ENCODE assay signal across 8 cellular contexts in genomic region chr12:28191690-28192089, GRCh38. TPM values are rescaled to one million over a fixed set of nuclear protein-coding genes. Genes with fewer than 3 reads are reported as not detected.
A peak's percentile ranks its signal among the peaks of the same experiment; 100 is the strongest.
DNase-seq lines count a peak whose midpoint lies in the region; ATAC-seq, FAIRE-seq and TF ChIP-seq lines count a peak whose summit lies in the region.

No MANE protein-coding gene starts in this region.

- H3K9ac ChIP-seq in astrocyte (ENCODE audit: low read length) (peak overlapping the region; percentile 98), kidney (ENCODE audit: low read length in 2 of 2) (peak overlapping the region in 1 of 2 donors; percentile 97)

- H2AFZ ChIP-seq in astrocyte (ENCODE audit: low read depth, low read length), result peak overlapping the region; percentile 89

- H3K27me3 ChIP-seq in CD4-positive, alpha-beta memory T cell (ENCODE audit: insufficient read depth, low read length), result no peaks in the 10 kb centered on the region
- H3K27me3 ChIP-seq in astrocyte (ENCODE audit: insufficient read depth, low read length) (no peaks in the 10 kb centered on the region), thymus (ENCODE audit: control insufficient read depth, insufficient read depth) (no peaks in the 10 kb centered on the region)

- peaks cover 0 to 11% (median 0%) of the 10 kb centered on the region in 8 donors for H3K9me3 Mint-ChIP-seq in CD4-positive, alpha-beta memory T cell
- no peaks in the 10 kb centered on the region for H3K9me3 Mint-ChIP-seq in astrocyte (ENCODE audit: unreplicated experiment)

- peak; percentile 41 to 77 (median 55) for DNase-seq in CD4-positive, alpha-beta memory T cell
- peak; percentile 20 for DNase-seq in LoVo (ENCODE audit: low spot score)
- DNase-seq in astrocyte (ENCODE audit: low read depth), result peak; percentile 4
- DNase-seq in kidney, result no peak
- DNase-seq in NCI-H128 (lab: John Stamatoyannopoulos, UW; ENCODE audit: unreplicated experiment), result no peak

- H4K20me1 ChIP-seq in astrocyte (ENCODE audit: insufficient read depth, low read length), result no peaks in the 10 kb centered on the region

- H3K4me3 Mint-ChIP-seq in CD4-positive, alpha-beta memory T cell, result peak overlapping the region; percentile 88 to 99 (median 96)
- H3K4me3 Mint-ChIP-seq in astrocyte (ENCODE audit: unreplicated experiment), result peak overlapping the region; percentile 90

- peaks cover 34% of the 10 kb centered on the region for H3K4me1 ChIP-seq in CD4-positive, alpha-beta memory T cell (ENCODE audit: insufficient read depth, low read length)
- peaks cover 10% of the 10 kb centered on the region for H3K4me1 ChIP-seq in astrocyte (ENCODE audit: insufficient read depth, low read length)
- H3K4me1 ChIP-seq in kidney (ENCODE audit: control insufficient read depth in 1 of 2, insufficient read depth in 1 of 2, low read depth in 1 of 2, low read length in 2 of 2), result peaks cover 3 to 5% of the 10 kb centered on the region in 2 donors
- H3K4me1 ChIP-seq in thymus (ENCODE audit: control insufficient read depth, insufficient read depth, low read length), result peaks cover 6% of the 10 kb centered on the region

- H3K4me2 ChIP-seq in astrocyte (ENCODE audit: low read length), result peak overlapping the region; percentile 97

- no peaks in the 10 kb centered on the region for H3K9me3 ChIP-seq in CD4-positive, alpha-beta memory T cell (ENCODE audit: control insufficient read depth in 1 of 2, low read length in 2 of 2)
- H3K9me3 ChIP-seq in astrocyte (ENCODE audit: insufficient read depth, low read depth, low read length) (no peaks in the 10 kb centered on the region), kidney (ENCODE audit: control insufficient read depth in 1 of 2, low read length in 2 of 2) (no peaks in the 10 kb centered on the region), thymus (ENCODE audit: control insufficient read depth) (no peaks in the 10 kb centered on the region)

- POLR2A ChIA-PET in CD4-positive, alpha-beta memory T cell (lab: Charles Lee; ENCODE audit: partially characterized antibody), result interaction anchor here (0.8 to 3.5 kb wide), 9 partner anchors 12 to 1358 kb away, joined by 3 to 27 read pairs (median 5); partner anchors contain the start of genes ITPR2, KLHL42, MANSC4 and PPFIBP1

- peak overlapping the region; percentile 98 to 100 (median 100) for H3K27ac Mint-ChIP-seq in CD4-positive, alpha-beta memory T cell
- peak overlapping the region; percentile 95 for H3K27ac Mint-ChIP-seq in astrocyte (ENCODE audit: unreplicated experiment)

- peaks cover 42% of the 10 kb centered on the region for H3K79me2 ChIP-seq in astrocyte (ENCODE audit: insufficient read depth, low read length)

- WGBS in thymus, result 86% methylated on average over 3 of the region's 3 CpGs

- peak overlapping the region; percentile 95 for H3K27ac ChIP-seq in CD4-positive, alpha-beta memory T cell (ENCODE audit: low read depth, low read length)
- H3K27ac ChIP-seq in astrocyte (ENCODE audit: low read depth, low read length), result peak overlapping the region; percentile 94
- H3K27ac ChIP-seq in kidney (ENCODE audit: low read depth in 2 of 2, low read length in 2 of 2), result peak overlapping the region; percentile 93 to 99
- H3K27ac ChIP-seq in thymus (ENCODE audit: low read depth), result peak overlapping the region; percentile 33

- intact Hi-C loops in CD4-positive, alpha-beta memory T cell (cut with micrococcal nuclease), result loop anchor here (2.0 to 10.0 kb wide), 6 partner anchors 31 to 1257 kb away; partner anchors contain the start of genes FGFR1OP2, INTS13 and TM7SF3
- intact Hi-C loops in kidney (cut with DNase I), result no loop called here

- ATAC-seq in GM18519 (IDR thresholded peaks at IDR 0.05; ENCODE audit: low FRiP score, unreplicated experiment) (no peak), HG02840 (IDR thresholded peaks at IDR 0.05; ENCODE audit: low FRiP score, unreplicated experiment) (no peak)

- peaks cover 42 to 79% (median 59%) of the 10 kb centered on the region in 4 donors for H3K4me1 Mint-ChIP-seq in CD4-positive, alpha-beta memory T cell
- H3K4me1 Mint-ChIP-seq in astrocyte (ENCODE audit: low read depth, unreplicated experiment), result peaks cover 3% of the 10 kb centered on the region

- H3K36me3 ChIP-seq in CD4-positive, alpha-beta memory T cell (ENCODE audit: insufficient read depth, low read length), result no peaks in the 10 kb centered on the region
- H3K36me3 ChIP-seq in astrocyte (ENCODE audit: insufficient read depth, low read length), result peaks cover 3% of the 10 kb centered on the region
- H3K36me3 ChIP-seq in kidney (ENCODE audit: control insufficient read depth in 1 of 2, insufficient read depth in 2 of 2, low read length in 2 of 2), result no peaks in the 10 kb centered on the region
- peaks cover 5% of the 10 kb centered on the region for H3K36me3 ChIP-seq in thymus (ENCODE audit: control insufficient read depth, insufficient read depth)

- FAIRE-seq in astrocyte (lab: Jason Lieb, UNC) (no peak), kidney (lab: Jason Lieb, UNC) (no peak)

- CTCF ChIA-PET in CD4-positive, alpha-beta memory T cell (lab: Charles Lee; ENCODE audit: partially characterized antibody), result interaction anchor here (1.7 kb wide), 1 partner anchor 30 kb away, joined by 6 read pairs; no protein-coding TSS in a partner anchor

- TF ChIP-seq CTCF in astrocyte (IDR thresholded peaks at IDR 0.05; ENCODE audit: insufficient read depth, low read depth, low read length), result no peak
- no peak for TF ChIP-seq CTCF in kidney (IDR thresholded peaks at IDR 0.05; ENCODE audit: borderline replicate concordance, extremely low read depth, insufficient read depth)

- no peaks in the 10 kb centered on the region for H3K27me3 Mint-ChIP-seq in CD4-positive, alpha-beta memory T cell
- H3K27me3 Mint-ChIP-seq in astrocyte (ENCODE audit: low read depth, unreplicated experiment), result no peaks in the 10 kb centered on the region

- peak overlapping the region; percentile 78 to 94 for H3K4me3 ChIP-seq in CD4-positive, alpha-beta memory T cell (ENCODE audit: low read length in 2 of 2)
- H3K4me3 ChIP-seq in astrocyte (ENCODE audit: insufficient read depth, low read depth, low read length) (peak overlapping the region; percentile 93), kidney (ENCODE audit: low read length in 2 of 2) (peak overlapping the region; percentile 96 to 98), thymus (ENCODE audit: low read length) (peak overlapping the region; percentile 82)

- H3K36me3 Mint-ChIP-seq in CD4-positive, alpha-beta memory T cell, result peaks cover 21 to 34% of the 10 kb centered on the region in 2 donors
- peaks cover 4% of the 10 kb centered on the region for H3K36me3 Mint-ChIP-seq in astrocyte (ENCODE audit: low read depth, unreplicated experiment)

RNA-seq across cellular contexts. Expression of gene CCDC91, which starts 1.4 kb away (rescaled TPM):
- total RNA-seq in CD4-positive, alpha-beta memory T cell, result 10 to 100 TPM; 83.9 to 88.4 TPM
- 10 to 100 TPM; 56.9 to 57.7 TPM for polyA plus RNA-seq in CD4-positive, alpha-beta memory T cell
- total RNA-seq in astrocyte (18.3 and 19.3 TPM in 2 replicates), kidney (35.7 TPM)
- polyA plus RNA-seq in kidney (ENCODE audit: insufficient read depth, low read depth, low replicate concordance) (17.5 TPM), thymus (34.7 TPM)

Comparison
In these comparisons a context has a peak if more than half of its experiments do, and no peak if none do; other contexts are left out.
1. DNase-seq: peak in CD4-positive, alpha-beta memory T cell (5 of 5), LoVo (single experiment) and astrocyte (single experiment); none in kidney (single experiment) and NCI-H128 (single experiment).
2. H3K27ac ChIP-seq: peak in every context shown above with its lines; median percentile 96 in kidney; 95 in CD4-positive, alpha-beta memory T cell; 94 in astrocyte; 33 in thymus.
3. Peak in every context shown above with its lines, with median percentiles within 50 percentile points of each other: H3K4me3 ChIP-seq.